Comparison of ENCODE assay signal across 1 cellular context in genomic region chr2:31296641-31297287, GRCh38.
TF ChIP-seq lines count a peak whose summit lies in the region.

No MANE protein-coding gene starts in this region.

TF ChIP-seq in SK-N-SH, 30 proteins besides CTCF, POLR2A, EP300 and RAD21 (continued from another document):
- peak; percentile 44; the same call in 1 of the 2 replicates for TF ChIP-seq MEF2A (IDR thresholded peaks at IDR 0.05; ENCODE audit: borderline replicate concordance, low read depth)
TF ChIP-seq in SK-N-SH: peak in this region for 6.
